Comparison of ENCODE assay signal across 1 cellular context in the genomic region with DNA sequence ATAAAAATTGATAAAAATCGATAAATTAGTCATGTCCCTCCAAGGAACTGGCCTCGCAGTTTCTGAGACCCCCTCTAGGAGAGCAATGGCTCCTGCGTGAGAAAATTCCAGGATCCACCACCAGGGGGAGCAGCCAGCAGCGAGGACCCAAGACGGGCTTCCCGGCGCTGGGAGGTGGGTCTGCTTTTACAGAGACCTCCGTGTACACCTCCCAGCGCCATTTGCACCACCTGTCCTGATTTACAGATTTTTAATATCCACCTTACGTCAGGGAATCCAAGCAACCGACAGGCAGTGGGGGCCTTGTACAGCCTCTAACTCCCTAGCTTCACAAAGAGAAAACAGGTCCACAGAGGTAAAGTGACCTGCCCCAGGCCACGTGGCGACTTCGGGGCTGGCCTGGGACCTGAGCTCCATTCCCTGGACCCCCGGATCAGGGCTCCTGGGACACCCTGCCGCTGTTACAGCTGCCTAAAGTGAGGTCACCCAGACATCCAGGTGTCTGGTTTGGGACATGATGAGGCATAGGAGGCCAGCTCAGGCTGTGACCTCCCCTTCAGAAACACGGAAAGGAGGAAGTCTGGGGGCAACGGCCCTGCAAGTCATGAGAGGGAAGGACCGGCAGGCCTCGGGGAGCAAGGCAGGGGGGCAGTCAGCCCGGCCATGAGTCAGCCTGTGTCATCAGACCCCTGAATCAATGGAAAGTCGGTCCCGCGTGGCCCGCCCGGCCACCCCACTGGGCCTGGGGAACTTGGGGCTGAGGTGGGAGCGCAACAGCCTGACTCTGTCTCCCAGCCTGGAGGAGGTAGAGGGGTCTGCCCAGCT.
TF ChIP-seq lines count a peak whose summit lies in the region.

No MANE protein-coding gene starts in this region.

TF ChIP-seq in HCT116, 20 proteins besides CTCF, POLR2A, EP300 and RAD21 (continued from another document):
- TF ChIP-seq SP1 (IDR thresholded peaks at IDR 0.05; ENCODE audit: low read depth) (no peak), SIN3A (IDR thresholded peaks at IDR 0.05; ENCODE audit: low read depth) (no peak), SRF (IDR thresholded peaks at IDR 0.05; ENCODE audit: low read depth) (no peak), CEBPB (IDR thresholded peaks at IDR 0.05; ENCODE audit: low read depth) (no peak), MAX (IDR thresholded peaks at IDR 0.05) (no peak), ZFX (IDR thresholded peaks at IDR 0.05) (no peak), EZH2phosphoT487 (IDR thresholded peaks at IDR 0.05; ENCODE audit: borderline replicate concordance) (no peak), CBX3 (IDR thresholded peaks at IDR 0.05; ENCODE audit: low read depth) (no peak), YY1 (IDR thresholded peaks at IDR 0.05; ENCODE audit: extremely low read depth, insufficient replicate concordance, low read depth, low read length) (no peak), POLR2AphosphoS5 (IDR thresholded peaks at IDR 0.05; ENCODE audit: low read depth, low read length) (no peak)
- TF ChIP-seq, protein P1, sequence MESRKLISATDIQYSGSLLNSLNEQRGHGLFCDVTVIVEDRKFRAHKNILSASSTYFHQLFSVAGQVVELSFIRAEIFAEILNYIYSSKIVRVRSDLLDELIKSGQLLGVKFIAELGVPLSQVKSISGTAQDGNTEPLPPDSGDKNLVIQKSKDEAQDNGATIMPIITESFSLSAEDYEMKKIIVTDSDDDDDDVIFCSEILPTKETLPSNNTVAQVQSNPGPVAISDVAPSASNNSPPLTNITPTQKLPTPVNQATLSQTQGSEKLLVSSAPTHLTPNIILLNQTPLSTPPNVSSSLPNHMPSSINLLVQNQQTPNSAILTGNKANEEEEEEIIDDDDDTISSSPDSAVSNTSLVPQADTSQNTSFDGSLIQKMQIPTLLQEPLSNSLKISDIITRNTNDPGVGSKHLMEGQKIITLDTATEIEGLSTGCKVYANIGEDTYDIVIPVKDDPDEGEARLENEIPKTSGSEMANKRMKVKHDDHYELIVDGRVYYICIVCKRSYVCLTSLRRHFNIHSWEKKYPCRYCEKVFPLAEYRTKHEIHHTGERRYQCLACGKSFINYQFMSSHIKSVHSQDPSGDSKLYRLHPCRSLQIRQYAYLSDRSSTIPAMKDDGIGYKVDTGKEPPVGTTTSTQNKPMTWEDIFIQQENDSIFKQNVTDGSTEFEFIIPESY (IDR thresholded peaks at IDR 0.05; ENCODE audit: extremely low read depth, insufficient replicate concordance, low read length): no peak
